27 cellular contexts compared by ENCODE assay signal in genomic region chr2:3867451-3867850, GRCh38.
DNase-seq lines count a peak whose midpoint lies in the region; ATAC-seq and TF ChIP-seq lines count a peak whose summit lies in the region.
"Had no signal": no experiment of that assay in that cellular context is flagged by ENCODE, and none has a peak within 500 bp of the region (broad histone marks: within the 10 kb centered on the region; RNA-seq: fewer than 3 reads in every experiment).

No MANE protein-coding gene starts in this region.

- H3K36me3 Mint-ChIP-seq in nephron progenitor cell (ENCODE audit: low read depth) (no peaks in the 10 kb centered on the region), immature natural killer cell (no peaks in the 10 kb centered on the region)
- H3K36me3 Mint-ChIP-seq in natural killer cell treated with Interleukin-12 subunit alpha and Interleukin-12 subunit beta and Interleukin-15 and Interleukin-18, amount 100 ng/mL, for 72 hours: no peaks in the 10 kb centered on the region
- H3K36me3 Mint-ChIP-seq: activated naive CD8-positive, alpha-beta T cell treated with anti-CD3 and anti-CD28 coated beads, Interleukin-2, amount 10 ng/mL, durations not matched to agents 7 days and 5 days; mesothelial cell of epicardium; naive thymus-derived CD4-positive, alpha-beta T cell had no signal

- H3K9me3 Mint-ChIP-seq in nephron progenitor cell: peaks cover 3% of the 10 kb centered on the region
- H3K9me3 Mint-ChIP-seq in natural killer cell treated with Interleukin-12 subunit alpha and Interleukin-12 subunit beta and Interleukin-15 and Interleukin-18, amount 100 ng/mL, for 72 hours: no peaks in the 10 kb centered on the region
- peaks cover 0 to 3% (median 0%) of the 10 kb centered on the region in 6 donors for H3K9me3 Mint-ChIP-seq in immature natural killer cell
- H3K9me3 Mint-ChIP-seq: activated naive CD8-positive, alpha-beta T cell treated with anti-CD3 and anti-CD28 coated beads, Interleukin-2, amount 10 ng/mL, durations not matched to agents 7 days and 5 days; mesothelial cell of epicardium; naive thymus-derived CD4-positive, alpha-beta T cell; stimulated activated naive CD8-positive, alpha-beta T cell treated with anti-CD3 and anti-CD28 coated beads, Interleukin-15, amount 100 ng/mL, for 72 hours had no signal

- peak overlapping the region; percentile 91 for H3K27ac Mint-ChIP-seq in nephron progenitor cell
- no peak overlapping the region for H3K27ac Mint-ChIP-seq in natural killer cell treated with Interleukin-12 subunit alpha and Interleukin-12 subunit beta and Interleukin-15 and Interleukin-18, amount 100 ng/mL, for 72 hours
- H3K27ac Mint-ChIP-seq in immature natural killer cell: no peak overlapping the region
- H3K27ac Mint-ChIP-seq: activated naive CD8-positive, alpha-beta T cell treated with anti-CD3 and anti-CD28 coated beads, Interleukin-2, amount 10 ng/mL, durations not matched to agents 7 days and 5 days; mesothelial cell of epicardium had no signal

- H3K27me3 Mint-ChIP-seq in nephron progenitor cell (ENCODE audit: low read depth, poor library complexity): no peaks in the 10 kb centered on the region
- no peaks in the 10 kb centered on the region for H3K27me3 Mint-ChIP-seq in natural killer cell treated with Interleukin-12 subunit alpha and Interleukin-12 subunit beta and Interleukin-15 and Interleukin-18, amount 100 ng/mL, for 72 hours
- peaks cover 0 to 5% (median 2%) of the 10 kb centered on the region in 3 donors for H3K27me3 Mint-ChIP-seq in immature natural killer cell (ENCODE audit: low read depth in 3 of 3)
- H3K27me3 Mint-ChIP-seq: activated naive CD8-positive, alpha-beta T cell treated with anti-CD3 and anti-CD28 coated beads, Interleukin-2, amount 10 ng/mL, durations not matched to agents 7 days and 5 days; stimulated activated naive CD8-positive, alpha-beta T cell treated with anti-CD3 and anti-CD28 coated beads, Interleukin-15, amount 100 ng/mL, for 72 hours had no signal

- DNase-seq in NCI-H748 (lab: John Stamatoyannopoulos, UW; ENCODE audit: unreplicated experiment) (peak; percentile 11), NCI-H748 treated with DMSO at 0.1 percent for 48 hours (lab: John Stamatoyannopoulos, UW) (no peak), NCI-H128 (lab: John Stamatoyannopoulos, UW; ENCODE audit: unreplicated experiment) (peak; percentile 42), NCI-H345 treated with DMSO at 0.1 percent for 48 hours (lab: John Stamatoyannopoulos, UW; ENCODE audit: unreplicated experiment) (peak; percentile 38), nephron progenitor cell (no peak), amniotic stem cell (lab: John Stamatoyannopoulos, UW) (no peak), immature natural killer cell (no peak)
- DNase-seq in natural killer cell treated with Interleukin-12 subunit alpha and Interleukin-12 subunit beta and Interleukin-15 and Interleukin-18, amount 100 ng/mL, for 72 hours (ENCODE audit: low spot score): no peak
- DNase-seq: activated CD4-positive, alpha-beta T cell treated with anti-CD3 and anti-CD28 coated beads, Interleukin-2, amount 50 U/mL, for 4 hours; activated gamma-delta T cell treated with Interleukin-2 at 50 U/mL for 16 hours; activated naive CD8-positive, alpha-beta T cell treated with anti-CD3 and anti-CD28 coated beads, Interleukin-2, amount 10 ng/mL, durations not matched to agents 7 days and 5 days; activated T-cell treated with anti-CD3 and anti-CD28 coated beads, Interleukin-2, amount 50 U/mL, for 48 hours; Calu3; colonic mucosa; effector memory CD4-positive, alpha-beta T cell; glutamatergic neuron; KBM-7; naive thymus-derived CD4-positive, alpha-beta T cell; NCI-H1436; occipital lobe; SHP77 treated with DMSO at 0.1 percent for 48 hours; stimulated activated CD4-positive, alpha-beta T cell treated with anti-CD3 and anti-CD28 coated beads, Interleukin-12 subunit alpha, Interleukin-12 subunit beta, amount 100 ng/mL, for 4 hours; stimulated activated CD4-positive, alpha-beta T cell treated with anti-CD3 and anti-CD28 coated beads, Interleukin-2, amount 100 ng/mL, for 48 hours; stimulated activated naive CD8-positive, alpha-beta T cell treated with anti-CD3 and anti-CD28 coated beads, Interleukin-15, amount 100 ng/mL, for 72 hours; T-helper 2 cell had no signal

- no peak for ATAC-seq in natural killer cell treated with Interleukin-12 subunit alpha and Interleukin-12 subunit beta and Interleukin-15 and Interleukin-18, amount 100 ng/mL, for 72 hours
- ATAC-seq: A549; naive thymus-derived CD4-positive, alpha-beta T cell; stimulated activated naive CD8-positive, alpha-beta T cell treated with anti-CD3 and anti-CD28 coated beads, Interleukin-15, amount 100 ng/mL, for 72 hours had no signal

- H3K4me3 Mint-ChIP-seq in nephron progenitor cell (no peak overlapping the region), immature natural killer cell (no peak overlapping the region)
- no peak overlapping the region for H3K4me3 Mint-ChIP-seq in natural killer cell treated with Interleukin-12 subunit alpha and Interleukin-12 subunit beta and Interleukin-15 and Interleukin-18, amount 100 ng/mL, for 72 hours
- H3K4me3 Mint-ChIP-seq: activated naive CD8-positive, alpha-beta T cell treated with anti-CD3 and anti-CD28 coated beads, Interleukin-2, amount 10 ng/mL, durations not matched to agents 7 days and 5 days; mesothelial cell of epicardium; naive thymus-derived CD4-positive, alpha-beta T cell; stimulated activated naive CD8-positive, alpha-beta T cell treated with anti-CD3 and anti-CD28 coated beads, Interleukin-15, amount 100 ng/mL, for 72 hours had no signal

- TF ChIP-seq CTCF in nephron progenitor cell (IDR thresholded peaks at IDR 0.05): no peak

- H3K4me1 Mint-ChIP-seq in nephron progenitor cell: peaks cover 12% of the 10 kb centered on the region
- no peaks in the 10 kb centered on the region for H3K4me1 Mint-ChIP-seq in natural killer cell treated with Interleukin-12 subunit alpha and Interleukin-12 subunit beta and Interleukin-15 and Interleukin-18, amount 100 ng/mL, for 72 hours (ENCODE audit: low read depth in 2 of 2)
- no peaks in the 10 kb centered on the region for H3K4me1 Mint-ChIP-seq in immature natural killer cell
- H3K4me1 Mint-ChIP-seq: activated naive CD8-positive, alpha-beta T cell treated with anti-CD3 and anti-CD28 coated beads, Interleukin-2, amount 10 ng/mL, durations not matched to agents 7 days and 5 days; mesothelial cell of epicardium; stimulated activated naive CD8-positive, alpha-beta T cell treated with anti-CD3 and anti-CD28 coated beads, Interleukin-15, amount 100 ng/mL, for 72 hours had no signal

Comparison
In these comparisons a context has a peak if more than half of its experiments do, and no peak if none do; other contexts are left out.
1. DNase-seq: peak in NCI-H748 (single experiment), NCI-H128 (single experiment) and NCI-H345 treated with DMSO at 0.1 percent for 48 hours (single experiment); none in NCI-H748 treated with DMSO at 0.1 percent for 48 hours (single experiment), nephron progenitor cell (single experiment), natural killer cell treated with Interleukin-12 subunit alpha and Interleukin-12 subunit beta and Interleukin-15 and Interleukin-18, amount 100 ng/mL, for 72 hours (single experiment), amniotic stem cell (single experiment) and immature natural killer cell (0 of 3).